In the genomic region with DNA sequence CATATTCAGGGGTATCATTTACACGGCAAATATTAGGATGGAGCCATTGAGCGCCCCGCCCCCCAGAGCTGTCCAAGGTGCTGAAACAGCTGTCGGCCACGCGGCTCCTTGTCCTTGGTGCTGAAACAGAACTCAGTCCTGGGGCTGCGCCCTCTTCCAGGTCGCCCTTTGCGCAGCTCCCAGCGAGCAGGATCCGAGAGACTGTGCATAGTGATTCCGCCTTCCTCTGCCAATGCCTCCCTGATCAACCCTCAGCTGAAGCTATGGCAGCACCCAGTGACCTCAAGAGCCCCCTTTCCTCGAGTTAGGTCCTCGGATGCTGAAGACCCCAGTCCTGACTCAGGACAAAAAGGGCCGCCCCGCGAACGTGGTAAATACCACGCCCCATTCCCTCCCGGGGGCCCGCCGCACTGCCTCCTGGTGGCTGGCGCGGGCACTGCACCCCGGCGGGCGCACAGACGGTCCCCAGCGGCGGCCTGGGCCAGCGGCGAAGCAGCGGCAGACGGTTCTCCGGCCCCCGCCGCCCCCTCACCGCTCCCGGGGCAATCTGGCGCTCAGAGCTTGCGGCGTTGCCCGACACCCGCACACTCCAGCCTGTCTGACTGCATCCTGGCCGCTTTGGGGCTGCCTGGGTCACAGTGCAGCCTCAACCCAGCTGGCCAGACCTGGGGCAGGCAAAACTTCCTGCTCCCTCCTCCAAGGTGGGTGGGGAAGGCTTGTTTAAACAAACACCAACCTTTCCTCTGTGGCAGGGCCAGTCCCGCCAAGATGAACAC, we compare ENCODE assay signal across 8 cellular contexts. TPM values are rescaled to one million over a fixed set of nuclear protein-coding genes. Genes with fewer than 3 reads are reported as not detected.
DNase-seq lines count a peak whose midpoint lies in the region; ATAC-seq and TF ChIP-seq lines count a peak whose summit lies in the region.

No MANE protein-coding gene starts in this region.

- peaks cover 11% of the 10 kb centered on the region; the same call in 1 of the 2 replicates for H3K4me1 ChIP-seq in ES-I3 (ENCODE audit: insufficient read depth, low read length)
- H3K4me1 ChIP-seq in lung (ENCODE audit: control insufficient read depth in 2 of 2, insufficient read depth in 2 of 2, low read length in 2 of 2) = peaks cover 6 to 13% of the 10 kb centered on the region in 2 donors

- H3K27me3 ChIP-seq in lung (ENCODE audit: control insufficient read depth, insufficient read depth) = no peaks in the 10 kb centered on the region

- no peak overlapping the region for H3K27ac ChIP-seq in lung (ENCODE audit: low read depth in 1 of 2, low read length in 1 of 2)

- ATAC-seq in lung (ENCODE audit: insufficient read depth, low FRiP score) (peak; percentile 85), GM21737 (IDR thresholded peaks at IDR 0.05; ENCODE audit: unreplicated experiment) (no peak), GM21390 (IDR thresholded peaks at IDR 0.05; ENCODE audit: unreplicated experiment) (no peak)

- peak overlapping the region; percentile 25; the same call in 1 of the 2 replicates for H3K9ac ChIP-seq in ES-I3 (ENCODE audit: low read depth, low read length)

- no peaks in the 10 kb centered on the region for H3K9me3 ChIP-seq in ES-I3 (ENCODE audit: control insufficient read depth, insufficient read depth, low read length)
- H3K9me3 ChIP-seq in lung (ENCODE audit: control insufficient read depth in 2 of 2, insufficient read depth in 1 of 2, low read length in 1 of 2) = no peaks in the 10 kb centered on the region

- H3K4me3 ChIP-seq in lung = no peak overlapping the region

- H3K36me3 ChIP-seq in ES-I3 (ENCODE audit: insufficient read depth, low read length) (no peaks in the 10 kb centered on the region), lung (ENCODE audit: control insufficient read depth in 2 of 2, insufficient read depth in 2 of 2, low read length in 2 of 2) (no peaks in the 10 kb centered on the region)

- no peak for TF ChIP-seq CTCF in lung (IDR thresholded peaks at IDR 0.05; ENCODE audit: control extremely low read depth, extremely low read depth)

- peak; percentile 13 for DNase-seq in NCI-H146 treated with DMSO at 0.1 percent for 48 hours (lab: John Stamatoyannopoulos, UW; ENCODE audit: unreplicated experiment)
- peak; percentile 82 to 83 for DNase-seq in activated CD4-positive, alpha-beta T cell treated with anti-CD3 and anti-CD28 coated beads, Interleukin-2, amount 50 U/mL, for 48 hours
- DNase-seq in effector CD4-positive, alpha-beta T cell = peak; percentile 73
- DNase-seq in lung (ENCODE audit: low spot score) = peak; percentile 79
- DNase-seq in stimulated activated CD8-positive, alpha-beta memory T cell treated with anti-CD3 and anti-CD28 coated beads, Interleukin-12 subunit alpha, Interleukin-12 subunit beta, amount 100 ng/mL, for 1 hour (ENCODE audit: low read depth) = peak; percentile 60

- WGBS in lung, 2 donors = 3 to 6% methylated on average over 46 of the region's 46 CpGs

RNA-seq across cellular contexts. Expression of a gene that starts 13.4 kb away (rescaled TPM):
- total RNA-seq in lung = 1 to 10 TPM; 2.8 to 4.8 TPM
- 10 to 100 TPM in 1 of 2 donors, 1 to 10 TPM in 1; 1.7 to 10.6 TPM for polyA plus RNA-seq in lung

RNA-seq across cellular contexts. Expression of a gene that starts 58.9 kb away (rescaled TPM):
- total RNA-seq in lung = 10 to 100 TPM in 1 of 2 donors, 1 to 10 TPM in 1; 9.2 to 29.3 TPM
- 10 to 100 TPM in 1 of 2 donors, 1 to 10 TPM in 1; 9.3 to 13.8 TPM for polyA plus RNA-seq in lung

Comparison
In these comparisons a context has a peak if more than half of its experiments do, and no peak if none do; other contexts are left out.
1. DNase-seq: peak in every context shown above with its lines; median percentile 82 in activated CD4-positive, alpha-beta T cell treated with anti-CD3 and anti-CD28 coated beads, Interleukin-2, amount 50 U/mL, for 48 hours; 79 in lung; 73 in effector CD4-positive, alpha-beta T cell; 60 in stimulated activated CD8-positive, alpha-beta memory T cell treated with anti-CD3 and anti-CD28 coated beads, Interleukin-12 subunit alpha, Interleukin-12 subunit beta, amount 100 ng/mL, for 1 hour; 13 in NCI-H146 treated with DMSO at 0.1 percent for 48 hours.